ENCODE assay signal across 14 cellular contexts in the genomic region with DNA sequence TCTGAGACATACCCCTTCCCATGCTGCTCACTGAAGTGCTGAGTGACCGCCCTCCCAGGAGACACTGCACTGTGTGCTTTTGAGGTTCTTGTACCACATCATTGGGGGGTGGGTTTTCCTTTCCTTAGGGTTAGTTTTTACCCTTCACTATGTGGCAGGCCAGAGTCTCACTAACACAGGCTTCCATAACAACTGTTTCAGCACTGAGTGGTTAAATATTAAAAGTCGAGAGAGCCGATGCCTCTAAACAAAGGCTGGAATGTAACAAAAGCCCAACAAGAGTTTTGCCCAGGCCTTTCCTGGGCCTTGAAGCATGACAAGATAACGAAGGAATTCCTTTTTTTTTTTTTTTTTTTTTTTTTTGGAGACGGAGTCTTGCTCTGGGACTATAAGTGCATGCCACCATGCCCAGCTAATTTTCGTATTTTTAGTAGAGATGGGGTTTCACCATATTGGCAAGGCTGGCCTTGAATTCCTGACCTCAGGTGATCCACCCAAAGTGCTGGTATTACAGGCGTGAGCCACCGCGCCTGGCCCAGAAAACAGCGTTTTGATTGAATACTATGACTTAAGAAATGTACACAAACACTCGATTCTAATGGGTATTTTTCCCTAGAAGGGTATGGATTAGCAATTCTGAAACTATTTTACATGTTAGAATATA.
"Had no signal": no experiment of that assay in that cellular context is flagged by ENCODE, and none has a peak within 500 bp of the region (broad histone marks: within the 10 kb centered on the region; RNA-seq: fewer than 3 reads in every experiment).

No MANE protein-coding gene starts in this region.

- H3K9me3 Mint-ChIP-seq: activated B cell treated with CpG ODN at 0.5 μM for 24 hours; activated T-cell treated with anti-CD3 and anti-CD28 coated beads, Interleukin-2, amount 50 U/mL, for 4 hours had no signal

- H3K27ac ChIP-seq: cardiac muscle cell, foreskin keratinocyte, testis had no signal

- H3K4me3 Mint-ChIP-seq: activated B cell treated with CpG ODN at 0.5 μM for 24 hours; activated naive CD8-positive, alpha-beta T cell treated with anti-CD3 and anti-CD28 coated beads, Interleukin-2, amount 50 U/mL, for 24 hours; activated T-cell treated with anti-CD3 and anti-CD28 coated beads, Interleukin-2, amount 50 U/mL, for 4 hours had no signal

- H3K27me3 ChIP-seq: cardiac muscle cell, foreskin keratinocyte, testis had no signal

- H3K4me1 ChIP-seq: foreskin keratinocyte had no signal

- ATAC-seq: activated naive CD8-positive, alpha-beta T cell treated with anti-CD3 and anti-CD28 coated beads, Interleukin-2, amount 50 U/mL, for 24 hours; activated T-cell treated with anti-CD3 and anti-CD28 coated beads, Interleukin-2, amount 50 U/mL, for 4 hours; foreskin keratinocyte; T-helper 17 cell had no signal

- H3K27ac Mint-ChIP-seq: activated B cell treated with CpG ODN at 0.5 μM for 24 hours; activated naive CD8-positive, alpha-beta T cell treated with anti-CD3 and anti-CD28 coated beads, Interleukin-2, amount 50 U/mL, for 24 hours; stimulated activated naive CD8-positive, alpha-beta T cell treated with anti-CD3 and anti-CD28 coated beads, Interleukin-15, Interleukin-2, amounts not matched to agents 100 ng/mL and 50 ng/mL, for 24 hours; T-helper 17 cell had no signal

- H3K36me3 ChIP-seq: cardiac muscle cell had no signal

- H3K4me3 ChIP-seq: cardiac muscle cell, testis had no signal

- DNase-seq: activated B cell treated with CpG ODN at 0.5 μM for 24 hours; activated CD4-positive, alpha-beta T cell treated with anti-CD3 and anti-CD28 coated beads, Interleukin-2, amount 50 U/mL, for 4 hours; activated gamma-delta T cell; activated naive CD8-positive, alpha-beta T cell treated with anti-CD3 and anti-CD28 coated beads, Interleukin-2, amount 50 U/mL, for 24 hours; activated T-cell treated with anti-CD3 and anti-CD28 coated beads, Interleukin-2, amount 50 U/mL, for 4 hours; foreskin keratinocyte; head of caudate nucleus; nucleus accumbens; stimulated activated CD4-positive, alpha-beta T cell treated with anti-CD3 and anti-CD28 coated beads, Interleukin-4, amount 100 ng/mL, for 1 hour; stimulated activated CD8-positive, alpha-beta memory T cell treated with anti-CD3 and anti-CD28 coated beads, Interleukin-4, amount 100 ng/mL, for 48 hours; T-helper 17 cell; testis had no signal

- H3K9me3 ChIP-seq: testis had no signal
